In genomic region chr1:207205613-207206009, GRCh38 we compare ENCODE assay signal across 15 cellular contexts.
DNase-seq lines count a peak whose midpoint lies in the region; ATAC-seq and TF ChIP-seq lines count a peak whose summit lies in the region.
"Had no signal": no experiment of that assay in that cellular context is flagged by ENCODE, and none has a peak within 500 bp of the region (broad histone marks: within the 10 kb centered on the region; RNA-seq: fewer than 3 reads in every experiment).

No MANE protein-coding gene starts in this region.

- no peaks in the 10 kb centered on the region for H3K27me3 ChIP-seq in HCT116 (ENCODE audit: insufficient read depth, low read length)
- no peaks in the 10 kb centered on the region for H3K27me3 ChIP-seq in PC-9 (ENCODE audit: insufficient read depth, low read depth)
- no peaks in the 10 kb centered on the region for H3K27me3 ChIP-seq in esophagus muscularis mucosa
- H3K27me3 ChIP-seq in skeletal muscle tissue (ENCODE audit: control insufficient read depth in 3 of 3, insufficient read depth in 3 of 3, low read length in 3 of 3): no peaks in the 10 kb centered on the region
- H3K27me3 ChIP-seq: BE2C, dorsolateral prefrontal cortex had no signal

- CTCF ChIA-PET in HCT116 (lab: Charles Lee): no interaction called here
- CTCF ChIA-PET in PC-9 (lab: Charles Lee): no interaction called here

- TF ChIP-seq POLR2A in HCT116 (IDR thresholded peaks at IDR 0.05; ENCODE audit: borderline replicate concordance, extremely low read depth, insufficient read depth, insufficient read length) (no peak), esophagus muscularis mucosa (IDR thresholded peaks at IDR 0.05; ENCODE audit: low read depth) (no peak)

- H3K9ac ChIP-seq in HCT116 (ENCODE audit: low read length): 0 out of 2 replicates have a peak overlapping the region, but pooled peaks have one; percentile 28
- no peak overlapping the region for H3K9ac ChIP-seq in skeletal muscle tissue (ENCODE audit: low read depth in 1 of 3, low read length in 3 of 3)

- no peaks in the 10 kb centered on the region for H3K36me3 ChIP-seq in HCT116 (ENCODE audit: control insufficient read depth in 1 of 2, insufficient read depth in 2 of 2, low read length in 2 of 2)
- H3K36me3 ChIP-seq in PC-9 (ENCODE audit: low read depth): peaks cover 4% of the 10 kb centered on the region; the same call in 1 of the 2 replicates
- no peaks in the 10 kb centered on the region for H3K36me3 ChIP-seq in esophagus muscularis mucosa
- no peaks in the 10 kb centered on the region for H3K36me3 ChIP-seq in skeletal muscle tissue (ENCODE audit: control insufficient read depth in 3 of 3, insufficient read depth in 3 of 3, low read length in 3 of 3)
- H3K36me3 ChIP-seq: BE2C had no signal

- no peak for TF ChIP-seq CTCF in HCT116 (IDR thresholded peaks at IDR 0.05 in 2 of 3, conservative IDR thresholded peaks at IDR 0.05 in 1 of 3; ENCODE audit: borderline replicate concordance in 1 of 3, insufficient read depth in 1 of 3, low read depth in 2 of 3, low read length in 2 of 3)
- no peak for TF ChIP-seq CTCF in PC-9 (conservative IDR thresholded peaks at IDR 0.05)
- no peak for TF ChIP-seq CTCF in esophagus muscularis mucosa (IDR thresholded peaks at IDR 0.05)
- no peak for TF ChIP-seq CTCF in foreskin fibroblast (IDR thresholded peaks at IDR 0.05; ENCODE audit: low read depth, low read length)

- no peak for TF ChIP-seq EP300 in esophagus muscularis mucosa (IDR thresholded peaks at IDR 0.05)

- TF ChIP-seq RAD21 in HCT116 (IDR thresholded peaks at IDR 0.05; ENCODE audit: low read depth): no peak

- WGBS in esophagus muscularis mucosa: 34% methylated on average over 2 of the region's 2 CpGs

- DNase-seq in HCT116 (ENCODE audit: low read depth, low spot score) (no peak), PC-9 (peak in 1 of 2 experiments; percentile 37), esophagus muscularis mucosa (ENCODE audit: extremely low spot score) (no peak), foreskin fibroblast (no peak)
- DNase-seq: activated T-cell treated with anti-CD3 and anti-CD28 coated beads for 4 hours; DMS 273 treated with DMSO at 0.1 percent for 48 hours; dorsolateral prefrontal cortex; NCI-H1694; stimulated activated CD4-positive, alpha-beta T cell treated with anti-CD3 and anti-CD28 coated beads, Interleukin-2, amount 100 ng/mL, for 24 hours had no signal

- peak overlapping the region; percentile 99 for H2AFZ ChIP-seq in HCT116 (ENCODE audit: low read depth, low read length, poor library complexity, severe bottlenecking)
- H2AFZ ChIP-seq in PC-9: no peak overlapping the region

- intact Hi-C loops in HCT116 (cut with micrococcal nuclease) (loop anchor here (1.0 to 10.0 kb wide), 2 partner anchors 53 to 119 kb away; partner anchors contain the start of gene CD55), PC-9 (cut with micrococcal nuclease; ENCODE audit: unreplicated experiment) (loop anchor here (1.0 to 10.0 kb wide), 4 partner anchors 36 to 121 kb away; partner anchors contain the start of genes C4BPB and CD55), esophagus muscularis mucosa (cut with DNase I) (no loop called here)

- peaks cover 23% of the 10 kb centered on the region for H3F3A ChIP-seq in PC-9 (ENCODE audit: insufficient read depth, low read depth)

- ATAC-seq in HCT116 (no peak), GM21528 (IDR thresholded peaks at IDR 0.05; ENCODE audit: low FRiP score, unreplicated experiment) (no peak), GM21717 (IDR thresholded peaks at IDR 0.05; ENCODE audit: unreplicated experiment) (no peak)
- ATAC-seq: activated naive CD4-positive, alpha-beta T cell treated with anti-CD3 and anti-CD28 coated beads, Interleukin-2, amount 50 U/mL, for 72 hours had no signal

- H3K4me2 ChIP-seq in HCT116 (ENCODE audit: low read length) (peak overlapping the region; percentile 66), PC-9 (peak overlapping the region; percentile 44)

- RAD21 ChIA-PET in HCT116 (lab: Charles Lee; ENCODE audit: low non-redundant PET in 1 of 2, low total read pairs in 2 of 2, uncharacterized antibody in 2 of 2, unreplicated experiment in 2 of 2): no interaction called here

- BruUV-seq in HCT116 (replicated peaks; lab: Mats Ljungman, UMichigan): no TSS peak
- no TSS peak for BruUV-seq in PC-9 (replicated peaks; lab: Mats Ljungman, UMichigan)

- H3K9me3 ChIP-seq in HCT116 (ENCODE audit: control insufficient read depth in 1 of 2, insufficient read depth in 1 of 2, low read depth in 1 of 2, low read length in 2 of 2): no peaks in the 10 kb centered on the region
- H3K9me3 ChIP-seq in PC-9 (ENCODE audit: insufficient read depth, low read depth): no peaks in the 10 kb centered on the region; the same call in 1 of the 2 replicates
- peaks cover 0 to 18% (median 2%) of the 10 kb centered on the region in 4 donors for H3K9me3 ChIP-seq in esophagus muscularis mucosa
- no peaks in the 10 kb centered on the region for H3K9me3 ChIP-seq in skeletal muscle tissue (ENCODE audit: control insufficient read depth in 3 of 3, low read length in 3 of 3)
- H3K9me3 ChIP-seq: BE2C had no signal

- no peaks in the 10 kb centered on the region for H3K9me2 ChIP-seq in HCT116 (ENCODE audit: insufficient read depth)
- no peaks in the 10 kb centered on the region for H3K9me2 ChIP-seq in PC-9 (ENCODE audit: insufficient read depth)

- H4K20me1 ChIP-seq in HCT116 (ENCODE audit: insufficient read depth) (no peaks in the 10 kb centered on the region), PC-9 (ENCODE audit: insufficient read depth) (no peaks in the 10 kb centered on the region)

- no peak overlapping the region for H3K4me3 ChIP-seq in HCT116 (replicated peaks in 1 of 2; ENCODE audit: low read depth in 1 of 2, low read length in 2 of 2)
- H3K4me3 ChIP-seq in PC-9: no peak overlapping the region
- no peak overlapping the region for H3K4me3 ChIP-seq in esophagus muscularis mucosa
- H3K4me3 ChIP-seq in skeletal muscle tissue (ENCODE audit: low read length in 3 of 3): no peak overlapping the region
- no peak overlapping the region for H3K4me3 ChIP-seq in foreskin fibroblast (ENCODE audit: low read depth in 1 of 2, low read length in 2 of 2)
- H3K4me3 ChIP-seq: dorsolateral prefrontal cortex, GM12878 had no signal

- POLR2A ChIA-PET in HCT116 (lab: Charles Lee): no interaction called here
- POLR2A ChIA-PET in PC-9 (lab: Charles Lee; ENCODE audit: unreplicated experiment): interaction anchor here (0.8 kb wide), 1 partner anchor 116 kb away, joined by 5 read pairs; the partner anchor contains the start of gene CD55

- peak overlapping the region; percentile 28; the same call in 1 of the 2 replicates for H3K27ac ChIP-seq in HCT116 (ENCODE audit: low read depth, low read length)
- peak overlapping the region; percentile 85 for H3K27ac ChIP-seq in PC-9
- H3K27ac ChIP-seq in esophagus muscularis mucosa (replicated peaks in 1 of 4): peak overlapping the region in 3 of 4 donors; percentile 29 to 61 (median 41)
- H3K27ac ChIP-seq in skeletal muscle tissue (ENCODE audit: low read depth, low read length): peak overlapping the region; percentile 55
- H3K27ac ChIP-seq: dorsolateral prefrontal cortex had no signal

- H3K4me1 ChIP-seq in HCT116 (ENCODE audit: control insufficient read depth in 1 of 2, insufficient read depth in 2 of 2, low read length in 2 of 2) (peaks cover 10 to 22% of the 10 kb centered on the region in 2 experiments; a peak in 3 of 4 replicates), PC-9 (replicated peaks; ENCODE audit: insufficient read depth) (peaks cover 19% of the 10 kb centered on the region), esophagus muscularis mucosa (no peaks in the 10 kb centered on the region), skeletal muscle tissue (ENCODE audit: control insufficient read depth in 3 of 3, insufficient read depth in 3 of 3, low read length in 3 of 3) (peaks cover 0 to 3% (median 0%) of the 10 kb centered on the region in 3 donors)
- H3K4me1 ChIP-seq: BE2C had no signal

- no peaks in the 10 kb centered on the region for H3K79me2 ChIP-seq in HCT116 (ENCODE audit: insufficient read depth, low read length)
- no peaks in the 10 kb centered on the region for H3K79me2 ChIP-seq in PC-9 (ENCODE audit: low read depth)

TF ChIP-seq in HCT116, 20 proteins besides CTCF, POLR2A, EP300 and RAD21:
- TF ChIP-seq SP1 (IDR thresholded peaks at IDR 0.05; ENCODE audit: low read depth): no peak

Comparison
In these comparisons a context has a peak if more than half of its experiments do, and no peak if none do; other contexts are left out.
1. H3K27ac ChIP-seq: peak in every context shown above with its lines; median percentile 85 in PC-9; 55 in skeletal muscle tissue; 41 in esophagus muscularis mucosa; 28 in HCT116.